In the genomic region with DNA sequence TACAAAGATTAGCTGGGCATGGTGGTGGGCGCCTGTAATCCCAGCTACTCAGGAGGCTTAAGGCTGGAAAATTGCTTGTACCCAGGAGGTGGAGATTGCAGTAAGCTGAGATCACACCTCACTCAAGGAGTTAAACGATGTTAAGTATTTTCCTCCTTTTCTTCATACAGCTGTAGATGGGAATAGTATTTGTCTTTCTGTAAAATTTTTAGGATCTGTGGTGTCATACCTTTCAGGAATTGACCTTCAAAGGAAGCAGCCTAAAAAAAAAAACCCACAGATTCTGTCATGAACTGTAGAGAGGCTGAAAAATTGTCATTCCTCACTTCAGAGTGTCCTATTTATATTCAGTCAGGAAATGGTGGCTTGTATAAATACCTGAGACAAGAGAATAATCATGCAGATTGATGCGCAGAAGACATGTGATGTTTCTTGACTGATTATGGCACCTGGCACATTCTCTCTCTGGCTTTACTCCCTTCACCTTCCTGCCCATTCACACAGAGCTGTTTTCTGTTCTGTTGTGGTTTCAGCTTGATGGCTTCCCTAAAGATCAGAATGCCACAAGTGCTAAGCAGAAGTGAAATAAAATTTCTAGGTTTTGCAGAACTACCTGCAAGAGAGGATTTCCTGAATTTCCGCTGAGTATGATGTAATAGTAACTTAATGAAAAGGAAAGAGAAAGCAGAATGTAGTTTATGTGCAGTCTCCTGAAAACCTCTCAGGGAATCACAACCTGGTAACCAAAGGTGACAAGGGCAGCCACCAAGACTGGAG, we compare ENCODE assay signal across 10 cellular contexts. TPM values are rescaled to one million over a fixed set of nuclear protein-coding genes. Genes with fewer than 3 reads are reported as not detected.
DNase-seq lines count a peak whose midpoint lies in the region; ATAC-seq and TF ChIP-seq lines count a peak whose summit lies in the region.
"Had no signal": no experiment of that assay in that cellular context is flagged by ENCODE, and none has a peak within 500 bp of the region (broad histone marks: within the 10 kb centered on the region; RNA-seq: fewer than 3 reads in every experiment).

No MANE protein-coding gene starts in this region.

- H3K27me3 Mint-ChIP-seq in immature natural killer cell (ENCODE audit: low read depth in 3 of 3): peaks cover 0 to 7% (median 3%) of the 10 kb centered on the region in 3 donors

- H3K36me3 Mint-ChIP-seq in immature natural killer cell: no peaks in the 10 kb centered on the region

- no peaks in the 10 kb centered on the region for H3K4me1 ChIP-seq in right cardiac atrium (ENCODE audit: control insufficient read depth, insufficient read depth, low read length)
- no peaks in the 10 kb centered on the region for H3K4me1 ChIP-seq in tibial artery
- no peaks in the 10 kb centered on the region for H3K4me1 ChIP-seq in Peyer's patch

- H3K4me3 Mint-ChIP-seq in immature natural killer cell: peak overlapping the region in 2 of 5 donors; percentile 33 to 42
- H3K4me3 Mint-ChIP-seq: H9 had no signal

- H3K4me3 ChIP-seq in right cardiac atrium (ENCODE audit: low read length) (no peak overlapping the region), tibial artery (no peak overlapping the region), Peyer's patch (no peak overlapping the region)

- intact Hi-C loops in right cardiac atrium (cut with DNase I) (no loop called here), tibial artery (cut with DNase I; ENCODE audit: low total_unique reads) (no loop called here)

- 84% methylated on average over 4 of the region's 4 CpGs for WGBS in right cardiac atrium

- H3K9me3 ChIP-seq in right cardiac atrium (ENCODE audit: control insufficient read depth, low read length) (no peaks in the 10 kb centered on the region), tibial artery (no peaks in the 10 kb centered on the region), Peyer's patch (no peaks in the 10 kb centered on the region)

- peak; percentile 14 to 39 (median 24) for DNase-seq in immature natural killer cell
- DNase-seq in islet precursor cell: no peak
- no peak for DNase-seq in right cardiac atrium
- DNase-seq in tibial artery: no peak
- no peak for DNase-seq in Peyer's patch
- DNase-seq: H9 had no signal

- no peak overlapping the region for H3K27ac Mint-ChIP-seq in immature natural killer cell
- H3K27ac Mint-ChIP-seq: H9 had no signal

- ATAC-seq in GM18858 (IDR thresholded peaks at IDR 0.05; ENCODE audit: unreplicated experiment) (peak; percentile 93), GM21717 (IDR thresholded peaks at IDR 0.05; ENCODE audit: unreplicated experiment) (peak; percentile 97), HG03558 (IDR thresholded peaks at IDR 0.05; ENCODE audit: extremely low read depth, unreplicated experiment) (peak; percentile 82), right cardiac atrium (no peak)

- H3K4me1 Mint-ChIP-seq in immature natural killer cell: peaks cover 10% of the 10 kb centered on the region in 2 donors

- TF ChIP-seq CTCF in tibial artery (IDR thresholded peaks at IDR 0.05) (no peak), Peyer's patch (IDR thresholded peaks at IDR 0.05) (no peak)

- no peaks in the 10 kb centered on the region for H3K36me3 ChIP-seq in tibial artery
- no peaks in the 10 kb centered on the region for H3K36me3 ChIP-seq in Peyer's patch

- TF ChIP-seq POLR2A in Peyer's patch (IDR thresholded peaks at IDR 0.05): no peak

- H3K27ac ChIP-seq in right cardiac atrium (ENCODE audit: low read length): no peak overlapping the region
- no peak overlapping the region for H3K27ac ChIP-seq in tibial artery
- H3K27ac ChIP-seq in Peyer's patch: no peak overlapping the region

- H3K27me3 ChIP-seq in right cardiac atrium (ENCODE audit: control insufficient read depth, insufficient read depth) (no peaks in the 10 kb centered on the region), tibial artery (no peaks in the 10 kb centered on the region), Peyer's patch (no peaks in the 10 kb centered on the region)

- no peaks in the 10 kb centered on the region for H3K9me3 Mint-ChIP-seq in immature natural killer cell

RNA-seq across cellular contexts. Expression of gene IFNA1, which starts 3.8 kb away (rescaled TPM):
- polyA plus RNA-seq in immature natural killer cell (not detected), right cardiac atrium (not detected)
- total RNA-seq in right cardiac atrium (not detected), Peyer's patch (not detected)
- total RNA-seq: bronchial epithelial cell, H9 had no signal

RNA-seq across cellular contexts. Expression of gene IFNA8, which starts 35.1 kb away (rescaled TPM):
- not detected for polyA plus RNA-seq in immature natural killer cell
- not detected for total RNA-seq in right cardiac atrium
- not detected for polyA plus RNA-seq in right cardiac atrium
- not detected for total RNA-seq in Peyer's patch
- total RNA-seq: bronchial epithelial cell, H9 had no signal

RNA-seq across cellular contexts. Expression of gene IFNE, which starts 38.1 kb away (rescaled TPM):
- not detected for polyA plus RNA-seq in immature natural killer cell
- not detected for total RNA-seq in right cardiac atrium
- polyA plus RNA-seq in right cardiac atrium: not detected
- total RNA-seq in Peyer's patch: 1 to 10 TPM in 3 of 4 donors, not detected in 1; 5.3 to 5.5 (median 5.3) TPM
- total RNA-seq: H9 had no signal

RNA-seq across cellular contexts. Expression of gene IFNA2, which starts 58.8 kb away (rescaled TPM):
- polyA plus RNA-seq in immature natural killer cell (not detected), right cardiac atrium (not detected)
- total RNA-seq in right cardiac atrium (not detected), Peyer's patch (not detected)
- total RNA-seq: bronchial epithelial cell, H9 had no signal

Comparison
In these comparisons a context has a peak if more than half of its experiments do, and no peak if none do; other contexts are left out.
1. ATAC-seq: peak in GM18858 (single experiment), GM21717 (single experiment) and HG03558 (single experiment); none in right cardiac atrium (0 of 2).
2. DNase-seq: peak in immature natural killer cell (3 of 3); none in islet precursor cell (single experiment), right cardiac atrium (0 of 3), tibial artery (0 of 2) and Peyer's patch (0 of 3).